Comparison of ENCODE assay signal across 1 cellular context in the genomic region with DNA sequence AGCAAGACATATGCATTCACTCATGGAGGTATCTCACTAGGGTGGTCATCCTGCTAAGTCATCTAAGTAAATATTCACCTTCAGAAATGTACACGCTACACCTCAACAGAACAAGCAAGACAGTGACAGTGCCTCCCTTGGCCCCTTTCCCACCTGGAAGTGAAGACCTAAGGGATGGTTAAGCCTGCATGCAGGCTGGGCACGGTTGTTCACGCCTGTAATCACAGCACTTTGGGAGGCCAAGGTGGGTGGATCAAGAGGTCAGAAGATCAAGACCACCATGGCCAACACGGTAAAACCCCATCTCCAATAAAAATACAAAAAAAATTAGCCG.
TF ChIP-seq lines count a peak whose summit lies in the region.

No MANE protein-coding gene starts in this region.

TF ChIP-seq in HepG2, 621 proteins besides CTCF, POLR2A, EP300 and RAD21:
- TF ChIP-seq SOX5 (CRISPR knock-in tag; IDR thresholded peaks at IDR 0.05; ENCODE audit: borderline replicate concordance) (no peak), GATAD2A (CRISPR knock-in tag; IDR thresholded peaks at IDR 0.05) (peak; percentile 25; the same call in 1 of the 2 replicates), TBP (CRISPR knock-in tag; IDR thresholded peaks at IDR 0.05) (no peak), FOXA3 (CRISPR knock-in tag; IDR thresholded peaks at IDR 0.05) (peak; percentile 65), NFE2 (CRISPR knock-in tag; IDR thresholded peaks at IDR 0.05) (no peak), SRF (IDR thresholded peaks at IDR 0.05; ENCODE audit: low read depth, low read length) (no peak), NFE2L2 (IDR thresholded peaks at IDR 0.05; ENCODE audit: low read length) (peak; percentile 30; the same call in 1 of the 2 replicates), REST (IDR thresholded peaks at IDR 0.05; ENCODE audit: borderline replicate concordance in 1 of 2, low read depth in 1 of 2, low read length in 2 of 2) (no peak), ZBTB14 (CRISPR knock-in tag; IDR thresholded peaks at IDR 0.05) (no peak), AGO1 (IDR thresholded peaks at IDR 0.05; ENCODE audit: low read depth, low read length, poor library complexity, severe bottlenecking) (no peak), HNF4A (CRISPR knock-in tag; IDR thresholded peaks at IDR 0.05) (no peak), EHMT2 (IDR thresholded peaks at IDR 0.05; ENCODE audit: borderline replicate concordance, low read depth, low read length) (no peak), TCF7 (IDR thresholded peaks at IDR 0.05; ENCODE audit: low read depth) (no peak), TEAD2 (CRISPR knock-in tag; IDR thresholded peaks at IDR 0.05) (no peak), HDAC1 (CRISPR knock-in tag; IDR thresholded peaks at IDR 0.05) (no peak), MAFG (CRISPR knock-in tag; IDR thresholded peaks at IDR 0.05) (peak; percentile 20; the same call in 1 of the 2 replicates), ZNF83 (CRISPR knock-in tag; IDR thresholded peaks at IDR 0.05; ENCODE audit: borderline replicate concordance) (no peak), ZNF501 (CRISPR knock-in tag; IDR thresholded peaks at IDR 0.05) (no peak), ZNF7 (CRISPR knock-in tag; IDR thresholded peaks at IDR 0.05) (no peak), ZSCAN21 (CRISPR knock-in tag; IDR thresholded peaks at IDR 0.05; ENCODE audit: borderline replicate concordance) (no peak)
- TF ChIP-seq, protein P1, sequence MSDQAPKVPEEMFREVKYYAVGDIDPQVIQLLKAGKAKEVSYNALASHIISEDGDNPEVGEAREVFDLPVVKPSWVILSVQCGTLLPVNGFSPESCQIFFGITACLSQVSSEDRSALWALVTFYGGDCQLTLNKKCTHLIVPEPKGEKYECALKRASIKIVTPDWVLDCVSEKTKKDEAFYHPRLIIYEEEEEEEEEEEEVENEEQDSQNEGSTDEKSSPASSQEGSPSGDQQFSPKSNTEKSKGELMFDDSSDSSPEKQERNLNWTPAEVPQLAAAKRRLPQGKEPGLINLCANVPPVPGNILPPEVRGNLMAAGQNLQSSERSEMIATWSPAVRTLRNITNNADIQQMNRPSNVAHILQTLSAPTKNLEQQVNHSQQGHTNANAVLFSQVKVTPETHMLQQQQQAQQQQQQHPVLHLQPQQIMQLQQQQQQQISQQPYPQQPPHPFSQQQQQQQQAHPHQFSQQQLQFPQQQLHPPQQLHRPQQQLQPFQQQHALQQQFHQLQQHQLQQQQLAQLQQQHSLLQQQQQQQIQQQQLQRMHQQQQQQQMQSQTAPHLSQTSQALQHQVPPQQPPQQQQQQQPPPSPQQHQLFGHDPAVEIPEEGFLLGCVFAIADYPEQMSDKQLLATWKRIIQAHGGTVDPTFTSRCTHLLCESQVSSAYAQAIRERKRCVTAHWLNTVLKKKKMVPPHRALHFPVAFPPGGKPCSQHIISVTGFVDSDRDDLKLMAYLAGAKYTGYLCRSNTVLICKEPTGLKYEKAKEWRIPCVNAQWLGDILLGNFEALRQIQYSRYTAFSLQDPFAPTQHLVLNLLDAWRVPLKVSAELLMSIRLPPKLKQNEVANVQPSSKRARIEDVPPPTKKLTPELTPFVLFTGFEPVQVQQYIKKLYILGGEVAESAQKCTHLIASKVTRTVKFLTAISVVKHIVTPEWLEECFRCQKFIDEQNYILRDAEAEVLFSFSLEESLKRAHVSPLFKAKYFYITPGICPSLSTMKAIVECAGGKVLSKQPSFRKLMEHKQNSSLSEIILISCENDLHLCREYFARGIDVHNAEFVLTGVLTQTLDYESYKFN (CRISPR knock-in tag; conservative IDR thresholded peaks at IDR 0.05) = no peak
- TF ChIP-seq, protein P2, sequence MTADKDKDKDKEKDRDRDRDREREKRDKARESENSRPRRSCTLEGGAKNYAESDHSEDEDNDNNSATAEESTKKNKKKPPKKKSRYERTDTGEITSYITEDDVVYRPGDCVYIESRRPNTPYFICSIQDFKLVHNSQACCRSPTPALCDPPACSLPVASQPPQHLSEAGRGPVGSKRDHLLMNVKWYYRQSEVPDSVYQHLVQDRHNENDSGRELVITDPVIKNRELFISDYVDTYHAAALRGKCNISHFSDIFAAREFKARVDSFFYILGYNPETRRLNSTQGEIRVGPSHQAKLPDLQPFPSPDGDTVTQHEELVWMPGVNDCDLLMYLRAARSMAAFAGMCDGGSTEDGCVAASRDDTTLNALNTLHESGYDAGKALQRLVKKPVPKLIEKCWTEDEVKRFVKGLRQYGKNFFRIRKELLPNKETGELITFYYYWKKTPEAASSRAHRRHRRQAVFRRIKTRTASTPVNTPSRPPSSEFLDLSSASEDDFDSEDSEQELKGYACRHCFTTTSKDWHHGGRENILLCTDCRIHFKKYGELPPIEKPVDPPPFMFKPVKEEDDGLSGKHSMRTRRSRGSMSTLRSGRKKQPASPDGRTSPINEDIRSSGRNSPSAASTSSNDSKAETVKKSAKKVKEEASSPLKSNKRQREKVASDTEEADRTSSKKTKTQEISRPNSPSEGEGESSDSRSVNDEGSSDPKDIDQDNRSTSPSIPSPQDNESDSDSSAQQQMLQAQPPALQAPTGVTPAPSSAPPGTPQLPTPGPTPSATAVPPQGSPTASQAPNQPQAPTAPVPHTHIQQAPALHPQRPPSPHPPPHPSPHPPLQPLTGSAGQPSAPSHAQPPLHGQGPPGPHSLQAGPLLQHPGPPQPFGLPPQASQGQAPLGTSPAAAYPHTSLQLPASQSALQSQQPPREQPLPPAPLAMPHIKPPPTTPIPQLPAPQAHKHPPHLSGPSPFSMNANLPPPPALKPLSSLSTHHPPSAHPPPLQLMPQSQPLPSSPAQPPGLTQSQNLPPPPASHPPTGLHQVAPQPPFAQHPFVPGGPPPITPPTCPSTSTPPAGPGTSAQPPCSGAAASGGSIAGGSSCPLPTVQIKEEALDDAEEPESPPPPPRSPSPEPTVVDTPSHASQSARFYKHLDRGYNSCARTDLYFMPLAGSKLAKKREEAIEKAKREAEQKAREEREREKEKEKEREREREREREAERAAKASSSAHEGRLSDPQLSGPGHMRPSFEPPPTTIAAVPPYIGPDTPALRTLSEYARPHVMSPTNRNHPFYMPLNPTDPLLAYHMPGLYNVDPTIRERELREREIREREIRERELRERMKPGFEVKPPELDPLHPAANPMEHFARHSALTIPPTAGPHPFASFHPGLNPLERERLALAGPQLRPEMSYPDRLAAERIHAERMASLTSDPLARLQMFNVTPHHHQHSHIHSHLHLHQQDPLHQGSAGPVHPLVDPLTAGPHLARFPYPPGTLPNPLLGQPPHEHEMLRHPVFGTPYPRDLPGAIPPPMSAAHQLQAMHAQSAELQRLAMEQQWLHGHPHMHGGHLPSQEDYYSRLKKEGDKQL (CRISPR knock-in tag; IDR thresholded peaks at IDR 0.05; ENCODE audit: low read depth) = no peak
